In the genomic region with DNA sequence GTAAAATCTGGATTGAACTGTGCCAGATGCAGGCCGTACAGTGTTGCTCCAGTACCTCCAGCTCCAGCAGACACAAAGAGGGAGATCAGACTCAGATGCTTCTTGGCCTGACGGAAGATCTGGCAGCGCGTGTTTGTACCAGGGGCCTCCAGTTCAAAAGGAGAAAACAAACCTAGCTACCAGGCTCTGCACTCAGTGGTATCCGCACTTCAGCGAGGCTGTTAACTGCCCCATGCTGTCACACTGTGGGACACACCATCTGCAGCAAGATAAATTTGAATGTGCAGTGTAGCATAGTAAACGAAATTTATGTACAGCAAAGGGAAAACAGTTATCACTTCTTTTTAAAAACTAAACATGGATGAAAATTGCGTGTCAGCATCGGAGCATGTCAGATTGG, we compare ENCODE assay signal across 17 cellular contexts. TPM values are rescaled to one million over a fixed set of nuclear protein-coding genes. Genes with fewer than 3 reads are reported as not detected.
DNase-seq lines count a peak whose midpoint lies in the region; ATAC-seq and TF ChIP-seq lines count a peak whose summit lies in the region.
"Had no signal": no experiment of that assay in that cellular context is flagged by ENCODE, and none has a peak within 500 bp of the region (broad histone marks: within the 10 kb centered on the region; RNA-seq: fewer than 3 reads in every experiment).

No MANE protein-coding gene starts in this region.

- peaks cover 44% of the 10 kb centered on the region for H3K4me1 ChIP-seq in Loucy (ENCODE audit: insufficient read depth, low read length, poor library complexity, severe bottlenecking)

- peaks cover 70% of the 10 kb centered on the region for H3K4me1 Mint-ChIP-seq in brain
- H3K4me1 Mint-ChIP-seq in osteocyte (ENCODE audit: unreplicated experiment), result peaks cover 73% of the 10 kb centered on the region

- peak; percentile 33 for DNase-seq in DMS 273 (lab: John Stamatoyannopoulos, UW; ENCODE audit: unreplicated experiment)
- no peak for DNase-seq in DMS 273 treated with DMSO at 0.1 percent for 48 hours (lab: John Stamatoyannopoulos, UW)
- DNase-seq in osteocyte (ENCODE audit: extremely low spot score, unreplicated experiment), result no peak
- no peak for DNase-seq in nucleus accumbens (lab: John Stamatoyannopoulos, UW)
- no peak for DNase-seq in NCI-H187 (lab: John Stamatoyannopoulos, UW)
- DNase-seq: activated CD4-positive, CD25-positive, alpha-beta regulatory T cell; erythroblast; GDM1; KG1; kidney; NCI-H146; ovary; stimulated activated naive CD4-positive, alpha-beta T cell treated with Interleukin-2 at 50 U/mL for 16 hours; T-helper 1 cell had no signal

- H3K27ac Mint-ChIP-seq in brain (peak overlapping the region; percentile 21 to 86 (median 70)), osteocyte (ENCODE audit: unreplicated experiment) (peak overlapping the region; percentile 16)

- H3F3A ChIP-seq in Loucy (ENCODE audit: low read depth), result no peaks in the 10 kb centered on the region

- H2AFZ ChIP-seq in Loucy (ENCODE audit: low read length), result no peak overlapping the region

- peak overlapping the region; percentile 14 for H3K4me3 ChIP-seq in Loucy (ENCODE audit: low read length, poor library complexity, severe bottlenecking)
- H3K4me3 ChIP-seq: ovary had no signal

- H3K79me2 ChIP-seq in Loucy (ENCODE audit: insufficient read depth, low read length), result peaks cover 100% of the 10 kb centered on the region

- H3K4me3 Mint-ChIP-seq in brain (peak overlapping the region; percentile 31 to 61 (median 47)), osteocyte (ENCODE audit: unreplicated experiment) (no peak overlapping the region)

- no peak for TF ChIP-seq CTCF in Loucy (conservative IDR thresholded peaks at IDR 0.05; ENCODE audit: low read length)
- TF ChIP-seq CTCF in brain (conservative IDR thresholded peaks at IDR 0.05), result no peak
- no peak for TF ChIP-seq CTCF in osteocyte (IDR thresholded peaks at IDR 0.05)

- H3K9me3 ChIP-seq in Loucy (ENCODE audit: insufficient read depth, low read depth, low read length), result no peaks in the 10 kb centered on the region
- H3K9me3 ChIP-seq: ovary had no signal

- H4K20me1 ChIP-seq in Loucy (ENCODE audit: insufficient read depth, low read length, poor library complexity, severe bottlenecking), result peaks cover 92% of the 10 kb centered on the region

- no peaks in the 10 kb centered on the region for H3K9me2 ChIP-seq in Loucy (replicated peaks; ENCODE audit: low read depth, low read length)

- H3K9ac ChIP-seq in Loucy (ENCODE audit: low read depth, low read length, poor library complexity, severe bottlenecking), result peak overlapping the region; percentile 22

- H3K9me3 Mint-ChIP-seq in brain, result no peaks in the 10 kb centered on the region
- H3K9me3 Mint-ChIP-seq in osteocyte (ENCODE audit: unreplicated experiment), result no peaks in the 10 kb centered on the region

- H3K27me3 Mint-ChIP-seq in brain (no peaks in the 10 kb centered on the region), osteocyte (ENCODE audit: unreplicated experiment) (no peaks in the 10 kb centered on the region)

- peaks cover 4% of the 10 kb centered on the region for H3K27me3 ChIP-seq in Loucy (ENCODE audit: insufficient read depth, low read length, poor library complexity, severe bottlenecking)
- H3K27me3 ChIP-seq: ovary had no signal

- H3K36me3 ChIP-seq in Loucy (ENCODE audit: insufficient read depth, low read length), result peaks cover 10% of the 10 kb centered on the region; the same call in 1 of the 2 replicates
- H3K36me3 ChIP-seq: ovary had no signal

- H3K36me3 Mint-ChIP-seq in brain, result peaks cover 34% of the 10 kb centered on the region
- peaks cover 12% of the 10 kb centered on the region for H3K36me3 Mint-ChIP-seq in osteocyte (ENCODE audit: unreplicated experiment)

- ATAC-seq in GM21515 (IDR thresholded peaks at IDR 0.05; ENCODE audit: unreplicated experiment), result no peak

- H3K4me2 ChIP-seq in Loucy (ENCODE audit: low read depth, low read length, poor library complexity, severe bottlenecking), result peak overlapping the region; percentile 30

RNA-seq across cellular contexts. Expression of a gene that starts 5.1 kb away (rescaled TPM):
- polyA plus RNA-seq in brain (ENCODE audit: insufficient read depth, low read depth, low replicate concordance), result 625 TPM
- total RNA-seq in osteocyte, result 821 and 886 TPM in 2 replicates
